In the genomic region with DNA sequence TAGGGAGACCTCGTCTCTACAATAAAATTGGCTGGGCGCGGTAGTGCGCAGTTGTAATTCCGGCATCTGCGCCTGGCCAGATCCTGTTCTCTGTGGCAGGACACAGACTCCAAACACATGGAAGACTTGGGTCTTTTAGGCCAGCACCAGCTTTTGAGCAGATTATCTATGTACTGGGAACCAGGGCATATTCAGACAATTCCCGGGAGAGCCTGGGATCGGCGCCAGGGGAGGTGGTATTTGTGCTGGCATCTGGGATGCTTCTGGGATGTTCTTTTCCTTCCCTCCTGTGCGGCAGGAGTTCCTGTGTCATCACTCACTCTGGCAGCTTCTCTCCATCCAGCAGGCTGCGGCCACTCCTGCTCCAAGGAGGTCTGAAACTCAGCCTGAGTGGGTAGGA, we compare ENCODE assay signal across 7 cellular contexts. TPM values are rescaled to one million over a fixed set of nuclear protein-coding genes. Genes with fewer than 3 reads are reported as not detected.
"Had no signal": no experiment of that assay in that cellular context is flagged by ENCODE, and none has a peak within 500 bp of the region (broad histone marks: within the 10 kb centered on the region; RNA-seq: fewer than 3 reads in every experiment).

No MANE protein-coding gene starts in this region.

RNA-seq across cellular contexts. Expression of a gene that starts 15.5 kb away (rescaled TPM):
- total RNA-seq: subcutaneous adipose tissue, suprapubic skin, thoracic aorta, upper lobe of right lung, ureter had no signal
- polyA plus RNA-seq: stomach, urinary bladder had no signal
